ENCODE assay signal across 1 cellular context in the genomic region with DNA sequence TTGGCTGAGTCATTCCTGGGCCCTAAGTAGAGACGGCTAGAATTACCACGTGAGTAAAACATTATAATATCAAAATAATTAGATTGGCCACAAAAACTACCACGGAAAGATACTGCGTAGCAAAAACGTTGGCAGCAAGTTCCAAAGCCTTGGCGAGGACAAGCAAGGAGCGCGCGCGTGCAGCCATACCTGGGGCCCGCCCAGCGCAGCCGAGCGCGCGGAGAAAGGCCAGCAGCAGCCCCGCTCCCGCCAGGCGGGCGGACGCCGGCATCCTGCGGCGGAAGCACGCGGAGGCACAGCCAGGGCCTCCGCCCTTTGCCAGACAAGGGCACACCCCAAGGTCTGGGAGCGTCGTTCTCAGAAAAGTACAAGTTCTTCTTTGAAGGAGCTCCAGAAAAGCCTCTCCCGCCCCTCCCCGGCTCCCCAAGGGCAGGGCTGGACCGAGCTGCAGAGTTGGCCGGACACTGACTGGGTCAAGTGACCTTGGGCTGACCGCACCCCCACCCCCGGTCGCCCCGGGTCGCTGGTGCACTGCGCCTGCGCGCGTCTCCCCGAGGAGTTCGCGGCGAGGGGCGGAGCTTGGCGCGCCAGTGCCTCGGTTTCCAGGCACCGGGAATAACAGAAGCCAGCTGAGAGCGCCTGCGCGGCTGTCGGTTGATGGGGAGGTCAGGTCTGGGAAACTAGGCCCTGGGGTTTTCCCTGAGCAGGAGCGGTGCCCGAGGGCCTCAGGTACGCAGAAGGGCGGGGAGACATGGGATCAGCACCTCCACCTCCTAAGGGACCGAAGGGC.
TF ChIP-seq lines count a peak whose summit lies in the region.

A gene with protein sequence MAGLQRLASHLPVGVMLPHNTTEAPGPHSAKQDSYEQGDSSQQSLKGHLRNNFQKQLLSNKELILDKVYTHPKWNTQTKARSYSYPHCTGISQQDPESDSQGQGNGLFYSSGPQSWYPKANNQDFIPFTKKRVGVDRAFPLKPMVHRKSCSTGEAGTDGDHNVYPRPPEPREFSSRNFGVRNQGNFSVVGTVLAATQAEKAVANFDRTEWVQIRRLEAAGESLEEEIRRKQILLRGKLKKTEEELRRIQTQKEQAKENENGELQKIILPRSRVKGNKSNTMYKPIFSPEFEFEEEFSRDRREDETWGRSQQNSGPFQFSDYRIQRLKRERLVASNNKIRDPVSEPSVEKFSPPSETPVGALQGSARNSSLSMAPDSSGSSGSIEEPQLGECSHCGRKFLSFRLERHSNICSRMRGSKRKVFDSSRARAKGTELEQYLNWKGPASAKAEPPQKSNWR (plus strand): TSS at position 621 of the 790 bp plus-strand sequence. CDS start 933 bp downstream, outside the sequence.

TF ChIP-seq in HepG2, 621 proteins besides CTCF, POLR2A, EP300 and RAD21 (continued from another document and continues in another):
- peak; percentile 58; the same call in 1 of the 2 replicates for TF ChIP-seq PRDM15 (CRISPR knock-in tag; IDR thresholded peaks at IDR 0.05)
- TF ChIP-seq ZSCAN9 (CRISPR knock-in tag; IDR thresholded peaks at IDR 0.05; ENCODE audit: borderline replicate concordance): no peak
- TF ChIP-seq ZNF33A (CRISPR knock-in tag; IDR thresholded peaks at IDR 0.05; ENCODE audit: borderline replicate concordance): no peak
- TF ChIP-seq, protein P1, sequence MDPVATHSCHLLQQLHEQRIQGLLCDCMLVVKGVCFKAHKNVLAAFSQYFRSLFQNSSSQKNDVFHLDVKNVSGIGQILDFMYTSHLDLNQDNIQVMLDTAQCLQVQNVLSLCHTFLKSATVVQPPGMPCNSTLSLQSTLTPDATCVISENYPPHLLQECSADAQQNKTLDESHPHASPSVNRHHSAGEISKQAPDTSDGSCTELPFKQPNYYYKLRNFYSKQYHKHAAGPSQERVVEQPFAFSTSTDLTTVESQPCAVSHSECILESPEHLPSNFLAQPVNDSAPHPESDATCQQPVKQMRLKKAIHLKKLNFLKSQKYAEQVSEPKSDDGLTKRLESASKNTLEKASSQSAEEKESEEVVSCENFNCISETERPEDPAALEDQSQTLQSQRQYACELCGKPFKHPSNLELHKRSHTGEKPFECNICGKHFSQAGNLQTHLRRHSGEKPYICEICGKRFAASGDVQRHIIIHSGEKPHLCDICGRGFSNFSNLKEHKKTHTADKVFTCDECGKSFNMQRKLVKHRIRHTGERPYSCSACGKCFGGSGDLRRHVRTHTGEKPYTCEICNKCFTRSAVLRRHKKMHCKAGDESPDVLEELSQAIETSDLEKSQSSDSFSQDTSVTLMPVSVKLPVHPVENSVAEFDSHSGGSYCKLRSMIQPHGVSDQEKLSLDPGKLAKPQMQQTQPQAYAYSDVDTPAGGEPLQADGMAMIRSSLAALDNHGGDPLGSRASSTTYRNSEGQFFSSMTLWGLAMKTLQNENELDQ (CRISPR knock-in tag; IDR thresholded peaks at IDR 0.05; ENCODE audit: borderline replicate concordance): no peak
- TF ChIP-seq NFRKB (IDR thresholded peaks at IDR 0.05): no peak
- no peak for TF ChIP-seq MZF1 (CRISPR knock-in tag; IDR thresholded peaks at IDR 0.05; ENCODE audit: borderline replicate concordance)
- TF ChIP-seq ZNF124 (CRISPR knock-in tag; IDR thresholded peaks at IDR 0.05): no peak
- TF ChIP-seq DZIP1 (CRISPR knock-in tag; IDR thresholded peaks at IDR 0.05): no peak
- TF ChIP-seq MYNN (CRISPR knock-in tag; IDR thresholded peaks at IDR 0.05; ENCODE audit: low read depth): 0 out of 2 replicates have a peak, but pooled peaks have one; percentile 49
- TF ChIP-seq JARID2 (CRISPR knock-in tag; IDR thresholded peaks at IDR 0.05; ENCODE audit: insufficient replicate concordance): no peak
- TF ChIP-seq ARID2 (CRISPR knock-in tag; IDR thresholded peaks at IDR 0.05; ENCODE audit: borderline replicate concordance): no peak
- TF ChIP-seq ZNF138 (CRISPR knock-in tag; IDR thresholded peaks at IDR 0.05; ENCODE audit: low read depth): 0 out of 2 replicates have a peak, but pooled peaks have one; percentile 76
- TF ChIP-seq, protein P2, sequence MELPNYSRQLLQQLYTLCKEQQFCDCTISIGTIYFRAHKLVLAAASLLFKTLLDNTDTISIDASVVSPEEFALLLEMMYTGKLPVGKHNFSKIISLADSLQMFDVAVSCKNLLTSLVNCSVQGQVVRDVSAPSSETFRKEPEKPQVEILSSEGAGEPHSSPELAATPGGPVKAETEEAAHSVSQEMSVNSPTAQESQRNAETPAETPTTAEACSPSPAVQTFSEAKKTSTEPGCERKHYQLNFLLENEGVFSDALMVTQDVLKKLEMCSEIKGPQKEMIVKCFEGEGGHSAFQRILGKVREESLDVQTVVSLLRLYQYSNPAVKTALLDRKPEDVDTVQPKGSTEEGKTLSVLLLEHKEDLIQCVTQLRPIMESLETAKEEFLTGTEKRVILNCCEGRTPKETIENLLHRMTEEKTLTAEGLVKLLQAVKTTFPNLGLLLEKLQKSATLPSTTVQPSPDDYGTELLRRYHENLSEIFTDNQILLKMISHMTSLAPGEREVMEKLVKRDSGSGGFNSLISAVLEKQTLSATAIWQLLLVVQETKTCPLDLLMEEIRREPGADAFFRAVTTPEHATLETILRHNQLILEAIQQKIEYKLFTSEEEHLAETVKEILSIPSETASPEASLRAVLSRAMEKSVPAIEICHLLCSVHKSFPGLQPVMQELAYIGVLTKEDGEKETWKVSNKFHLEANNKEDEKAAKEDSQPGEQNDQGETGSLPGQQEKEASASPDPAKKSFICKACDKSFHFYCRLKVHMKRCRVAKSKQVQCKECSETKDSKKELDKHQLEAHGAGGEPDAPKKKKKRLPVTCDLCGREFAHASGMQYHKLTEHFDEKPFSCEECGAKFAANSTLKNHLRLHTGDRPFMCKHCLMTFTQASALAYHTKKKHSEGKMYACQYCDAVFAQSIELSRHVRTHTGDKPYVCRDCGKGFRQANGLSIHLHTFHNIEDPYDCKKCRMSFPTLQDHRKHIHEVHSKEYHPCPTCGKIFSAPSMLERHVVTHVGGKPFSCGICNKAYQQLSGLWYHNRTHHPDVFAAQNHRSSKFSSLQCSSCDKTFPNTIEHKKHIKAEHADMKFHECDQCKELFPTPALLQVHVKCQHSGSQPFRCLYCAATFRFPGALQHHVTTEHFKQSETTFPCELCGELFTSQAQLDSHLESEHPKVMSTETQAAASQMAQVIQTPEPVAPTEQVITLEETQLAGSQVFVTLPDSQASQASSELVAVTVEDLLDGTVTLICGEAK (IDR thresholded peaks at IDR 0.05): no peak
- TF ChIP-seq, protein P2 (CRISPR knock-in tag; IDR thresholded peaks at IDR 0.05): peak; percentile 24; the same call in 1 of the 2 replicates
- peak; percentile 82 for TF ChIP-seq ZBTB43 (CRISPR knock-in tag; conservative IDR thresholded peaks at IDR 0.05)
- peak; percentile 87; the same call in 1 of the 2 replicates for TF ChIP-seq NFE2L1 (CRISPR knock-in tag; IDR thresholded peaks at IDR 0.05; ENCODE audit: borderline replicate concordance)
- TF ChIP-seq, protein P3, sequence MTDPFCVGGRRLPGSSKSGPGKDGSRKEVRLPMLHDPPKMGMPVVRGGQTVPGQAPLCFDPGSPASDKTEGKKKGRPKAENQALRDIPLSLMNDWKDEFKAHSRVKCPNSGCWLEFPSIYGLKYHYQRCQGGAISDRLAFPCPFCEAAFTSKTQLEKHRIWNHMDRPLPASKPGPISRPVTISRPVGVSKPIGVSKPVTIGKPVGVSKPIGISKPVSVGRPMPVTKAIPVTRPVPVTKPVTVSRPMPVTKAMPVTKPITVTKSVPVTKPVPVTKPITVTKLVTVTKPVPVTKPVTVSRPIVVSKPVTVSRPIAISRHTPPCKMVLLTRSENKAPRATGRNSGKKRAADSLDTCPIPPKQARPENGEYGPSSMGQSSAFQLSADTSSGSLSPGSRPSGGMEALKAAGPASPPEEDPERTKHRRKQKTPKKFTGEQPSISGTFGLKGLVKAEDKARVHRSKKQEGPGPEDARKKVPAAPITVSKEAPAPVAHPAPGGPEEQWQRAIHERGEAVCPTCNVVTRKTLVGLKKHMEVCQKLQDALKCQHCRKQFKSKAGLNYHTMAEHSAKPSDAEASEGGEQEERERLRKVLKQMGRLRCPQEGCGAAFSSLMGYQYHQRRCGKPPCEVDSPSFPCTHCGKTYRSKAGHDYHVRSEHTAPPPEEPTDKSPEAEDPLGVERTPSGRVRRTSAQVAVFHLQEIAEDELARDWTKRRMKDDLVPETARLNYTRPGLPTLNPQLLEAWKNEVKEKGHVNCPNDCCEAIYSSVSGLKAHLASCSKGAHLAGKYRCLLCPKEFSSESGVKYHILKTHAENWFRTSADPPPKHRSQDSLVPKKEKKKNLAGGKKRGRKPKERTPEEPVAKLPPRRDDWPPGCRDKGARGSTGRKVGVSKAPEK (CRISPR knock-in tag; IDR thresholded peaks at IDR 0.05; ENCODE audit: borderline replicate concordance): no peak
- TF ChIP-seq, protein P4, sequence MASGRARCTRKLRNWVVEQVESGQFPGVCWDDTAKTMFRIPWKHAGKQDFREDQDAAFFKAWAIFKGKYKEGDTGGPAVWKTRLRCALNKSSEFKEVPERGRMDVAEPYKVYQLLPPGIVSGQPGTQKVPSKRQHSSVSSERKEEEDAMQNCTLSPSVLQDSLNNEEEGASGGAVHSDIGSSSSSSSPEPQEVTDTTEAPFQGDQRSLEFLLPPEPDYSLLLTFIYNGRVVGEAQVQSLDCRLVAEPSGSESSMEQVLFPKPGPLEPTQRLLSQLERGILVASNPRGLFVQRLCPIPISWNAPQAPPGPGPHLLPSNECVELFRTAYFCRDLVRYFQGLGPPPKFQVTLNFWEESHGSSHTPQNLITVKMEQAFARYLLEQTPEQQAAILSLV (CRISPR knock-in tag; IDR thresholded peaks at IDR 0.05; ENCODE audit: borderline replicate concordance): no peak
- no peak; the same call in 1 of the 2 replicates for TF ChIP-seq ZNF569 (CRISPR knock-in tag; IDR thresholded peaks at IDR 0.05; ENCODE audit: borderline replicate concordance)
